Comparison of ENCODE assay signal across 1 cellular context in the genomic region with DNA sequence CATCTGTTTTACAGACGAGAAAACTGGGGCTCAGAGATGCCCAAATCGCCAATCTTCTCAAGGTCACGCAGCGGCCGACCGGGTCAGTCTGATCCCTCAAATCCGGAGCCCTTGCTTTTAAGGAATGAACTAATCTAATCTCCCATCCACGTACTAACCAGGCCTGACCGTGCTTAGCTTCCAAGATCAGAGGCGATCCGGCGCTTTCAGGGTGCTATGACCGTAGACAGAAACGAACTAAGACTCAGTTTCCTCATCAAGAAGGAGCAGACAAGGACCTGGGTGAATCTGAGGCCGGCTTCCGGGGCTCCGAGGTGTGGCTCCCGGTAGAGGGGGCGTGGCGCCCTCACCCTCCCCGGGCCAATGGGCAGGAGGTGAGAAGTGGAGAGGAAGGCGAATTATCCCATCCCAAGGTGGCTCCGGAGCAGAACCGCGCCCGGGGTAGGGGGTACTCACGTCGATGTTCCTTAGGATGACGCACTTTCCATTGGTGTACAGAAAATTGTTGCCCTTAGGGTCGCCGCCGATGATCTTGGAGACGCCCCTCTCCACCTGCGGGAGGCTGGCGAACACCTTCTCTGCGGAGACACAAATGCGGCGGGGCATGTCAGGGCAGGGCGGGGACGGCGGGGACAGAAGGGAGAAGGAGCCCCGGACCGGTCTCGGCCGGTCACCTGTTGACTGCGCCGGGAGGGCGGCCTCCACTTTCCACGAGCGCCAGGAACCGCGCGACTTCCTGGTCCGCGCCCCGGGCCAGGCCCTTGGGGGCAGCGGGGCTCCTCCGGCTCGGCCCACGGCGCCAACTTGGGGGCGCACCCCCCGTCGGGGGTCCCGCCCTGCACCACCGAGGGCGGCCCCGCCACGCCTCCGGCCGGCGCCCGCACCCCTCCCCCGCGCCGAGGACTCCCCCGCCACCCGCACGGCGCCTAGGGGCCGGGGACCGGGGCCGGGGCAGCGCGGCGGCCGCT.
A peak's percentile ranks its signal among the peaks of the same experiment; 100 is the strongest.
TF ChIP-seq lines count a peak whose summit lies in the region.

No MANE protein-coding gene starts in this region.

TF ChIP-seq in GM12878, 131 proteins besides CTCF, POLR2A, EP300 and RAD21 (continued from another document):
- TF ChIP-seq, protein P1, sequence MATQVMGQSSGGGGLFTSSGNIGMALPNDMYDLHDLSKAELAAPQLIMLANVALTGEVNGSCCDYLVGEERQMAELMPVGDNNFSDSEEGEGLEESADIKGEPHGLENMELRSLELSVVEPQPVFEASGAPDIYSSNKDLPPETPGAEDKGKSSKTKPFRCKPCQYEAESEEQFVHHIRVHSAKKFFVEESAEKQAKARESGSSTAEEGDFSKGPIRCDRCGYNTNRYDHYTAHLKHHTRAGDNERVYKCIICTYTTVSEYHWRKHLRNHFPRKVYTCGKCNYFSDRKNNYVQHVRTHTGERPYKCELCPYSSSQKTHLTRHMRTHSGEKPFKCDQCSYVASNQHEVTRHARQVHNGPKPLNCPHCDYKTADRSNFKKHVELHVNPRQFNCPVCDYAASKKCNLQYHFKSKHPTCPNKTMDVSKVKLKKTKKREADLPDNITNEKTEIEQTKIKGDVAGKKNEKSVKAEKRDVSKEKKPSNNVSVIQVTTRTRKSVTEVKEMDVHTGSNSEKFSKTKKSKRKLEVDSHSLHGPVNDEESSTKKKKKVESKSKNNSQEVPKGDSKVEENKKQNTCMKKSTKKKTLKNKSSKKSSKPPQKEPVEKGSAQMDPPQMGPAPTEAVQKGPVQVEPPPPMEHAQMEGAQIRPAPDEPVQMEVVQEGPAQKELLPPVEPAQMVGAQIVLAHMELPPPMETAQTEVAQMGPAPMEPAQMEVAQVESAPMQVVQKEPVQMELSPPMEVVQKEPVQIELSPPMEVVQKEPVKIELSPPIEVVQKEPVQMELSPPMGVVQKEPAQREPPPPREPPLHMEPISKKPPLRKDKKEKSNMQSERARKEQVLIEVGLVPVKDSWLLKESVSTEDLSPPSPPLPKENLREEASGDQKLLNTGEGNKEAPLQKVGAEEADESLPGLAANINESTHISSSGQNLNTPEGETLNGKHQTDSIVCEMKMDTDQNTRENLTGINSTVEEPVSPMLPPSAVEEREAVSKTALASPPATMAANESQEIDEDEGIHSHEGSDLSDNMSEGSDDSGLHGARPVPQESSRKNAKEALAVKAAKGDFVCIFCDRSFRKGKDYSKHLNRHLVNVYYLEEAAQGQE (IDR thresholded peaks at IDR 0.05; ENCODE audit: low read depth, low read length), result no peak
- TF ChIP-seq PAX8 (IDR thresholded peaks at IDR 0.05), result no peak
- TF ChIP-seq, protein P2, sequence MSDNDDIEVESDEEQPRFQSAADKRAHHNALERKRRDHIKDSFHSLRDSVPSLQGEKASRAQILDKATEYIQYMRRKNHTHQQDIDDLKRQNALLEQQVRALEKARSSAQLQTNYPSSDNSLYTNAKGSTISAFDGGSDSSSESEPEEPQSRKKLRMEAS (IDR thresholded peaks at IDR 0.05; ENCODE audit: low read depth, low read length), result no peak
- 0 out of 2 replicates have a peak, but pooled peaks have one; percentile 34 for TF ChIP-seq MTA2 (IDR thresholded peaks at IDR 0.05; ENCODE audit: low read depth)
- 0 out of 2 replicates have a peak, but pooled peaks have one; percentile 15 for TF ChIP-seq PML (IDR thresholded peaks at IDR 0.05; ENCODE audit: low read length)
- peak; percentile 51; the same call in 1 of the 2 replicates for TF ChIP-seq TAF1 (IDR thresholded peaks at IDR 0.05; ENCODE audit: borderline replicate concordance, low read depth, low read length)
- TF ChIP-seq ZNF384 (IDR thresholded peaks at IDR 0.05; ENCODE audit: borderline replicate concordance, low read depth, low read length), result no peak
- 0 out of 2 replicates have a peak, but pooled peaks have one; percentile 13 for TF ChIP-seq CBX5 (IDR thresholded peaks at IDR 0.05; ENCODE audit: low read depth)
- TF ChIP-seq LARP7 (IDR thresholded peaks at IDR 0.05), result peak; percentile 47; the same call in 1 of the 2 replicates
- TF ChIP-seq STAT1 (conservative IDR thresholded peaks at IDR 0.05), result no peak
- TF ChIP-seq, protein P3, sequence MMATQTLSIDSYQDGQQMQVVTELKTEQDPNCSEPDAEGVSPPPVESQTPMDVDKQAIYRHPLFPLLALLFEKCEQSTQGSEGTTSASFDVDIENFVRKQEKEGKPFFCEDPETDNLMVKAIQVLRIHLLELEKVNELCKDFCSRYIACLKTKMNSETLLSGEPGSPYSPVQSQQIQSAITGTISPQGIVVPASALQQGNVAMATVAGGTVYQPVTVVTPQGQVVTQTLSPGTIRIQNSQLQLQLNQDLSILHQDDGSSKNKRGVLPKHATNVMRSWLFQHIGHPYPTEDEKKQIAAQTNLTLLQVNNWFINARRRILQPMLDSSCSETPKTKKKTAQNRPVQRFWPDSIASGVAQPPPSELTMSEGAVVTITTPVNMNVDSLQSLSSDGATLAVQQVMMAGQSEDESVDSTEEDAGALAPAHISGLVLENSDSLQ (IDR thresholded peaks at IDR 0.05), result no peak
- TF ChIP-seq NFXL1 (IDR thresholded peaks at IDR 0.05; ENCODE audit: borderline replicate concordance), result no peak
- no peak for TF ChIP-seq TCF12 (IDR thresholded peaks at IDR 0.05; ENCODE audit: low read depth, low read length)
- no peak for TF ChIP-seq CHD2 (IDR thresholded peaks at IDR 0.05; ENCODE audit: borderline replicate concordance, low read depth, low read length)
- no peak for TF ChIP-seq NFYA (IDR thresholded peaks at IDR 0.05; ENCODE audit: borderline replicate concordance, low read depth, low read length)
- 0 out of 2 replicates have a peak, but pooled peaks have one; percentile 51 for TF ChIP-seq POLR2AphosphoS2 (IDR thresholded peaks at IDR 0.05; ENCODE audit: low read depth, low read length)
- no peak for TF ChIP-seq ZNF24 (IDR thresholded peaks at IDR 0.05)
- 0 out of 2 replicates have a peak, but pooled peaks have one; percentile 48 for TF ChIP-seq HDGF (IDR thresholded peaks at IDR 0.05)
- TF ChIP-seq MEF2B (IDR thresholded peaks at IDR 0.05; ENCODE audit: partially characterized antibody, poor library complexity, severe bottlenecking), result peak; percentile 14
- TF ChIP-seq RELA (IDR thresholded peaks at IDR 0.05; ENCODE audit: borderline replicate concordance, partially characterized antibody), result no peak
- TF ChIP-seq, protein P4, sequence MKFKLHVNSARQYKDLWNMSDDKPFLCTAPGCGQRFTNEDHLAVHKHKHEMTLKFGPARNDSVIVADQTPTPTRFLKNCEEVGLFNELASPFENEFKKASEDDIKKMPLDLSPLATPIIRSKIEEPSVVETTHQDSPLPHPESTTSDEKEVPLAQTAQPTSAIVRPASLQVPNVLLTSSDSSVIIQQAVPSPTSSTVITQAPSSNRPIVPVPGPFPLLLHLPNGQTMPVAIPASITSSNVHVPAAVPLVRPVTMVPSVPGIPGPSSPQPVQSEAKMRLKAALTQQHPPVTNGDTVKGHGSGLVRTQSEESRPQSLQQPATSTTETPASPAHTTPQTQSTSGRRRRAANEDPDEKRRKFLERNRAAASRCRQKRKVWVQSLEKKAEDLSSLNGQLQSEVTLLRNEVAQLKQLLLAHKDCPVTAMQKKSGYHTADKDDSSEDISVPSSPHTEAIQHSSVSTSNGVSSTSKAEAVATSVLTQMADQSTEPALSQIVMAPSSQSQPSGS (IDR thresholded peaks at IDR 0.05; ENCODE audit: low read length), result no peak; the same call in 1 of the 2 replicates
- TF ChIP-seq DPF2 (IDR thresholded peaks at IDR 0.05), result peak; percentile 7; the same call in 1 of the 2 replicates
- no peak for TF ChIP-seq BRCA1 (IDR thresholded peaks at IDR 0.05; ENCODE audit: low read depth, low read length)
- TF ChIP-seq SMC3 (IDR thresholded peaks at IDR 0.05; ENCODE audit: borderline replicate concordance, low read length), result no peak
- TF ChIP-seq ZNF207 (IDR thresholded peaks at IDR 0.05; ENCODE audit: borderline replicate concordance), result no peak
- TF ChIP-seq ZNF217 (IDR thresholded peaks at IDR 0.05), result no peak
- TF ChIP-seq SMAD1 (IDR thresholded peaks at IDR 0.05; ENCODE audit: low read depth, partially characterized antibody), result no peak
- TF ChIP-seq RAD51 (IDR thresholded peaks at IDR 0.05), result no peak
- TF ChIP-seq JUNB (IDR thresholded peaks at IDR 0.05), result no peak
- no peak for TF ChIP-seq ATF7 (IDR thresholded peaks at IDR 0.05; ENCODE audit: low read depth)
- no peak for TF ChIP-seq RB1 (IDR thresholded peaks at IDR 0.05; ENCODE audit: borderline replicate concordance)
- 0 out of 2 replicates have a peak, but pooled peaks have one; percentile 7 for TF ChIP-seq RUNX3 (IDR thresholded peaks at IDR 0.05; ENCODE audit: low read length)
- TF ChIP-seq, protein P5, sequence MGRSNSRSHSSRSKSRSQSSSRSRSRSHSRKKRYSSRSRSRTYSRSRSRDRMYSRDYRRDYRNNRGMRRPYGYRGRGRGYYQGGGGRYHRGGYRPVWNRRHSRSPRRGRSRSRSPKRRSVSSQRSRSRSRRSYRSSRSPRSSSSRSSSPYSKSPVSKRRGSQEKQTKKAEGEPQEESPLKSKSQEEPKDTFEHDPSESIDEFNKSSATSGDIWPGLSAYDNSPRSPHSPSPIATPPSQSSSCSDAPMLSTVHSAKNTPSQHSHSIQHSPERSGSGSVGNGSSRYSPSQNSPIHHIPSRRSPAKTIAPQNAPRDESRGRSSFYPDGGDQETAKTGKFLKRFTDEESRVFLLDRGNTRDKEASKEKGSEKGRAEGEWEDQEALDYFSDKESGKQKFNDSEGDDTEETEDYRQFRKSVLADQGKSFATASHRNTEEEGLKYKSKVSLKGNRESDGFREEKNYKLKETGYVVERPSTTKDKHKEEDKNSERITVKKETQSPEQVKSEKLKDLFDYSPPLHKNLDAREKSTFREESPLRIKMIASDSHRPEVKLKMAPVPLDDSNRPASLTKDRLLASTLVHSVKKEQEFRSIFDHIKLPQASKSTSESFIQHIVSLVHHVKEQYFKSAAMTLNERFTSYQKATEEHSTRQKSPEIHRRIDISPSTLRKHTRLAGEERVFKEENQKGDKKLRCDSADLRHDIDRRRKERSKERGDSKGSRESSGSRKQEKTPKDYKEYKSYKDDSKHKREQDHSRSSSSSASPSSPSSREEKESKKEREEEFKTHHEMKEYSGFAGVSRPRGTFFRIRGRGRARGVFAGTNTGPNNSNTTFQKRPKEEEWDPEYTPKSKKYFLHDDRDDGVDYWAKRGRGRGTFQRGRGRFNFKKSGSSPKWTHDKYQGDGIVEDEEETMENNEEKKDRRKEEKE (IDR thresholded peaks at IDR 0.05), result no peak
- TF ChIP-seq SREBF1 (IDR thresholded peaks at IDR 0.05; ENCODE audit: low read length), result no peak
- no peak for TF ChIP-seq EZH2 (IDR thresholded peaks at IDR 0.05; ENCODE audit: borderline replicate concordance, control insufficient read depth, low read depth, low read length)
- TF ChIP-seq, protein P6, sequence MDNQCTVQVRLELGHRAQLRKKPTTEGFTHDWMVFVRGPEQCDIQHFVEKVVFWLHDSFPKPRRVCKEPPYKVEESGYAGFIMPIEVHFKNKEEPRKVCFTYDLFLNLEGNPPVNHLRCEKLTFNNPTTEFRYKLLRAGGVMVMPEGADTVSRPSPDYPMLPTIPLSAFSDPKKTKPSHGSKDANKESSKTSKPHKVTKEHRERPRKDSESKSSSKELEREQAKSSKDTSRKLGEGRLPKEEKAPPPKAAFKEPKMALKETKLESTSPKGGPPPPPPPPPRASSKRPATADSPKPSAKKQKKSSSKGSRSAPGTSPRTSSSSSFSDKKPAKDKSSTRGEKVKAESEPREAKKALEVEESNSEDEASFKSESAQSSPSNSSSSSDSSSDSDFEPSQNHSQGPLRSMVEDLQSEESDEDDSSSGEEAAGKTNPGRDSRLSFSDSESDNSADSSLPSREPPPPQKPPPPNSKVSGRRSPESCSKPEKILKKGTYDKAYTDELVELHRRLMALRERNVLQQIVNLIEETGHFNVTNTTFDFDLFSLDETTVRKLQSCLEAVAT (IDR thresholded peaks at IDR 0.05), result peak; percentile 65; the same call in 1 of the 2 replicates
- TF ChIP-seq SIX5 (IDR thresholded peaks at IDR 0.05; ENCODE audit: low read depth, low read length, severe bottlenecking), result no peak
- peak in 1 of 2 experiments; percentile 9; a peak in 1 of 3 replicates for TF ChIP-seq EGR1 (IDR thresholded peaks at IDR 0.05; ENCODE audit: borderline replicate concordance in 1 of 2, low read depth in 2 of 2, low read length in 2 of 2)
- no peak for TF ChIP-seq KDM1A (IDR thresholded peaks at IDR 0.05; ENCODE audit: borderline replicate concordance)
- no peak for TF ChIP-seq CREB1 (IDR thresholded peaks at IDR 0.05; ENCODE audit: low read depth)
TF ChIP-seq in GM12878: peak in this region for 21.
